Comparison of ENCODE assay signal across 19 cellular contexts in genomic region chr11:118596226-118596625, GRCh38. TPM values are rescaled to one million over a fixed set of nuclear protein-coding genes. Genes with fewer than 3 reads are reported as not detected.
DNase-seq lines count a peak whose midpoint lies in the region; ATAC-seq, FAIRE-seq and TF ChIP-seq lines count a peak whose summit lies in the region.
"Had no signal": no experiment of that assay in that cellular context is flagged by ENCODE, and none has a peak within 500 bp of the region (broad histone marks: within the 10 kb centered on the region; RNA-seq: fewer than 3 reads in every experiment).

No MANE protein-coding gene starts in this region.

- H3K79me2 ChIP-seq in SK-N-SH (ENCODE audit: insufficient read depth): peaks cover 34% of the 10 kb centered on the region

- no peak for FAIRE-seq in GM19239 (lab: Jason Lieb, UNC)

- H3K27me3 ChIP-seq in SK-N-SH (ENCODE audit: insufficient read depth) (no peaks in the 10 kb centered on the region), adipocyte (replicated peaks; ENCODE audit: control insufficient read depth, insufficient read depth, low read length) (no peaks in the 10 kb centered on the region)
- H3K27me3 ChIP-seq: adrenal gland, testis had no signal

- ATAC-seq in SK-N-SH treated with all-trans-retinoic acid at 6 μM for 48 hours (no peak), HG03280 (IDR thresholded peaks at IDR 0.05; ENCODE audit: unreplicated experiment) (no peak)
- ATAC-seq: activated CD4-positive, CD25-positive, alpha-beta regulatory T cell treated with anti-CD3 and anti-CD28 coated beads, Interleukin-2, amount 50 U/mL, for 24 hours had no signal

- no peak overlapping the region for H2AFZ ChIP-seq in SK-N-SH (ENCODE audit: low read depth)

- no peak overlapping the region for H3K4me2 ChIP-seq in SK-N-SH

- H3K4me3 ChIP-seq in SK-N-SH (ENCODE audit: low read depth in 2 of 2, low read length in 1 of 2): no peak overlapping the region
- H3K4me3 ChIP-seq in NB4 (ENCODE audit: low read depth, low read length): no peak overlapping the region
- no peak overlapping the region for H3K4me3 ChIP-seq in adipocyte (ENCODE audit: low read length)
- H3K4me3 ChIP-seq: adrenal gland, testis had no signal

- no peak for TF ChIP-seq POLR2A in NB4 (IDR thresholded peaks at IDR 0.05; ENCODE audit: extremely low read depth, insufficient read length)

- H3K9ac ChIP-seq in SK-N-SH: no peak overlapping the region
- peak overlapping the region; percentile 5 for H3K9ac ChIP-seq in adipocyte (ENCODE audit: low read length)

- no peak for TF ChIP-seq EP300 in SK-N-SH (IDR thresholded peaks at IDR 0.05; ENCODE audit: borderline replicate concordance in 1 of 2, low read depth in 1 of 2, low read length in 1 of 2)

- CTCF ChIA-PET in SK-N-SH (lab: Yijun Ruan, JAX): interaction anchor here (1.6 to 6.2 kb wide), 8 partner anchors 8 to 93 kb away, joined by 5 to 144 read pairs (median 18); partner anchors contain the start of gene PHLDB1

- 0 out of 2 replicates have a peak, but pooled peaks cover 10% of the 10 kb centered on the region for H4K20me1 ChIP-seq in SK-N-SH (ENCODE audit: insufficient read depth)

- H3K4me1 ChIP-seq in SK-N-SH (ENCODE audit: control insufficient read depth in 1 of 2, insufficient read depth in 2 of 2, low read depth in 1 of 2, low read length in 1 of 2): peaks cover 0 to 6% of the 10 kb centered on the region in 2 experiments; a peak in 2 of 4 replicates
- peaks cover 25% of the 10 kb centered on the region for H3K4me1 ChIP-seq in adipocyte (ENCODE audit: control insufficient read depth, insufficient read depth, low read length)
- H3K4me1 ChIP-seq: testis had no signal

- H3K27ac ChIP-seq in SK-N-SH (ENCODE audit: low read depth in 2 of 2, low read length in 1 of 2): peak overlapping the region in 1 of 2 experiments; percentile 45; a peak in 2 of 4 replicates
- peak overlapping the region; percentile 55 for H3K27ac ChIP-seq in substantia nigra (ENCODE audit: low read depth, low read length, poor library complexity, severe bottlenecking)
- H3K27ac ChIP-seq: testis had no signal

- TF ChIP-seq RAD21 in SK-N-SH (IDR thresholded peaks at IDR 0.05; ENCODE audit: low read length): no peak

- DNase-seq in SK-N-SH: peak; percentile 25
- peak; percentile 74 for DNase-seq in NB4 (ENCODE audit: low read depth)
- no peak for DNase-seq in adipocyte (ENCODE audit: low read depth)
- DNase-seq in substantia nigra (lab: John Stamatoyannopoulos, UW): no peak
- DNase-seq in NCI-H226: no peak
- no peak for DNase-seq in GM19239 (ENCODE audit: insufficient read length, low spot score)
- DNase-seq: central memory CD4-positive, alpha-beta T cell; midbrain; NCI-H1105; NCI-H748 treated with DMSO at 0.1 percent for 48 hours; nucleus accumbens; RPMI8226; stimulated activated CD4-positive, alpha-beta T cell treated with anti-CD3 and anti-CD28 coated beads, Interleukin-2, amount 100 ng/mL, for 48 hours; T-helper 2 cell; testis had no signal

- H3F3A ChIP-seq in SK-N-SH (replicated peaks; ENCODE audit: insufficient read depth): peaks cover 48% of the 10 kb centered on the region

- TF ChIP-seq CTCF in SK-N-SH (IDR thresholded peaks at IDR 0.05) (no peak), NB4 (IDR thresholded peaks at IDR 0.05; ENCODE audit: low read depth, low read length) (no peak)

- POLR2A ChIA-PET in SK-N-SH (lab: Yijun Ruan, JAX): no interaction called here

- H3K9me2 ChIP-seq in SK-N-SH: no peaks in the 10 kb centered on the region

- H3K9me3 ChIP-seq in SK-N-SH: no peaks in the 10 kb centered on the region
- no peaks in the 10 kb centered on the region for H3K9me3 ChIP-seq in adipocyte (ENCODE audit: control insufficient read depth, low read length)
- H3K9me3 ChIP-seq: adrenal gland, testis had no signal

- WGBS in SK-N-SH (ENCODE audit: low lambda C conversion rate): 28% methylated on average over 1 of the region's 1 CpG

- H3K36me3 ChIP-seq in SK-N-SH (replicated peaks in 1 of 2; ENCODE audit: control insufficient read depth in 1 of 2, insufficient read depth in 2 of 2, low read length in 1 of 2) (peaks cover 60 to 93% of the 10 kb centered on the region in 2 experiments), adipocyte (ENCODE audit: control insufficient read depth, insufficient read depth, low read length, severe bottlenecking) (peaks cover 92% of the 10 kb centered on the region)

TF ChIP-seq in SK-N-SH, 30 proteins besides CTCF, POLR2A, EP300 and RAD21:
- TF ChIP-seq GATA2 (CRISPR knock-in tag; IDR thresholded peaks at IDR 0.05) (peak; percentile 23; the same call in 1 of the 2 replicates), RFX5 (IDR thresholded peaks at IDR 0.05; ENCODE audit: low read length) (no peak)

TF ChIP-seq in SK-N-SH treated with all-trans-retinoic acid at 6 μM for 48 hours, 23 proteins besides CTCF, POLR2A, EP300 and RAD21:
- TF ChIP-seq ZFP30 (CRISPR knock-in tag; IDR thresholded peaks at IDR 0.05) (no peak), CREB5 (CRISPR knock-in tag; IDR thresholded peaks at IDR 0.05; ENCODE audit: low read depth) (no peak), TCF4 (CRISPR knock-in tag; IDR thresholded peaks at IDR 0.05; ENCODE audit: borderline replicate concordance) (no peak), ISL1 (CRISPR knock-in tag; IDR thresholded peaks at IDR 0.05) (no peak), CSDC2 (CRISPR knock-in tag; IDR thresholded peaks at IDR 0.05) (no peak), BACH2 (CRISPR knock-in tag; IDR thresholded peaks at IDR 0.05; ENCODE audit: borderline replicate concordance) (no peak), OSR1 (CRISPR knock-in tag; IDR thresholded peaks at IDR 0.05) (no peak), ZNF565 (CRISPR knock-in tag; conservative IDR thresholded peaks at IDR 0.05; ENCODE audit: low read depth) (no peak), TOX (CRISPR knock-in tag; IDR thresholded peaks at IDR 0.05; ENCODE audit: borderline replicate concordance) (no peak), GLIS3 (CRISPR knock-in tag; IDR thresholded peaks at IDR 0.05) (no peak), ZC3H10 (CRISPR knock-in tag; IDR thresholded peaks at IDR 0.05) (no peak), ARNTL (CRISPR knock-in tag; IDR thresholded peaks at IDR 0.05; ENCODE audit: borderline replicate concordance, low read depth) (no peak), ZNF8 (CRISPR knock-in tag; IDR thresholded peaks at IDR 0.05) (no peak), SNAI2 (CRISPR knock-in tag; IDR thresholded peaks at IDR 0.05) (no peak), ZFP3 (CRISPR knock-in tag; IDR thresholded peaks at IDR 0.05) (no peak), PPARA (CRISPR knock-in tag; IDR thresholded peaks at IDR 0.05; ENCODE audit: borderline replicate concordance) (no peak), RARB (CRISPR knock-in tag; IDR thresholded peaks at IDR 0.05) (no peak), CSRNP3 (CRISPR knock-in tag; IDR thresholded peaks at IDR 0.05) (no peak), ESRRG (CRISPR knock-in tag; IDR thresholded peaks at IDR 0.05) (no peak)
TF ChIP-seq in SK-N-SH treated with all-trans-retinoic acid at 6 μM for 48 hours: peak in this region for 0.

RNA-seq across cellular contexts. Expression of gene PHLDB1, which starts 11.2 kb away (rescaled TPM):
- polyA plus RNA-seq in SK-N-SH (2012; rRNA removed): 89.4 and 104 TPM in 2 replicates
- 37.8 and 52.6 TPM in 2 replicates for polyA plus RNA-seq in SK-N-SH (2012; cell fraction: cytosol; rRNA removed)
- polyA plus RNA-seq in SK-N-SH (2012; cell fraction: nucleus; rRNA removed): 270 and 294 TPM in 2 replicates

RNA-seq across cellular contexts. Expression of gene ARCN1, which starts 24.0 kb away (rescaled TPM):
- 128 and 162 TPM in 2 replicates for polyA plus RNA-seq in SK-N-SH (2012; rRNA removed)
- polyA plus RNA-seq in SK-N-SH (2012; cell fraction: cytosol; rRNA removed): 169 and 180 TPM in 2 replicates
- 42.1 and 91.4 TPM in 2 replicates for polyA plus RNA-seq in SK-N-SH (2012; cell fraction: nucleus; rRNA removed)

RNA-seq across cellular contexts. Expression of gene IFT46, which starts 30.5 kb away (rescaled TPM):
- 23.4 and 30.8 TPM in 2 replicates for polyA plus RNA-seq in SK-N-SH (2012; rRNA removed)
- polyA plus RNA-seq in SK-N-SH (2012; cell fraction: cytosol; rRNA removed): 29.0 and 29.7 TPM in 2 replicates
- polyA plus RNA-seq in SK-N-SH (2012; cell fraction: nucleus; rRNA removed): 25.3 and 30.0 TPM in 2 replicates

Comparison
In these comparisons a context has a peak if more than half of its experiments do, and no peak if none do; other contexts are left out.
1. DNase-seq: peak in SK-N-SH (single experiment) and NB4 (single experiment); none in adipocyte (single experiment), substantia nigra (0 of 49), NCI-H226 (single experiment) and GM19239 (single experiment).